8 cellular contexts compared by ENCODE assay signal in genomic region chr4:82901129-82901718, GRCh38.
DNase-seq lines count a peak whose midpoint lies in the region; ATAC-seq and TF ChIP-seq lines count a peak whose summit lies in the region.

No MANE protein-coding gene starts in this region.

- TF ChIP-seq CTCF in HEK293 (tag by site-specific recombination; IDR thresholded peaks at IDR 0.05), result no peak
- TF ChIP-seq CTCF in WERI-Rb-1 (IDR thresholded peaks at IDR 0.05; ENCODE audit: low read depth, low read length), result no peak

- H3K36me3 ChIP-seq in HEK293 (ENCODE audit: control insufficient read depth in 2 of 2, insufficient read depth in 1 of 2, low read length in 2 of 2) (peaks cover 6 to 41% of the 10 kb centered on the region in 2 experiments; a peak in 2 of 3 replicates), WERI-Rb-1 (peaks cover 40% of the 10 kb centered on the region), iPS-15b (ENCODE audit: control insufficient read depth, insufficient read depth, low read length) (no peaks in the 10 kb centered on the region), subcutaneous abdominal adipose tissue (ENCODE audit: control insufficient read depth in 5 of 5, insufficient read depth in 5 of 5, low read length in 5 of 5) (peaks cover 0 to 12% (median 3%) of the 10 kb centered on the region in 5 donors)

- CTCF ChIA-PET in HEK293 (lab: Yijun Ruan, JAX), result no interaction called here

- H3K9me3 ChIP-seq in HEK293 (ENCODE audit: control insufficient read depth, insufficient read depth, low read depth, low read length) (no peaks in the 10 kb centered on the region), WERI-Rb-1 (ENCODE audit: severe bottlenecking) (no peaks in the 10 kb centered on the region), iPS-15b (ENCODE audit: control insufficient read depth, insufficient read depth, low read length) (no peaks in the 10 kb centered on the region), subcutaneous abdominal adipose tissue (ENCODE audit: control insufficient read depth in 5 of 5, low read length in 5 of 5) (no peaks in the 10 kb centered on the region)

- POLR2A ChIA-PET in HEK293 (lab: Yijun Ruan, JAX), result interaction anchor here (0.7 to 3.4 kb wide), 5 partner anchors 15 to 584 kb away, joined by 3 to 26 read pairs (median 4); partner anchors contain the start of genes ABRAXAS1, COPS4 and LIN54

- DNase-seq in WERI-Rb-1, result no peak
- no peak for DNase-seq in putamen (ENCODE audit: low spot score)

- H3K9ac ChIP-seq in iPS-15b (ENCODE audit: low read depth, low read length), result peak overlapping the region; percentile 89
- peak overlapping the region; percentile 64 to 92 (median 90) for H3K9ac ChIP-seq in subcutaneous abdominal adipose tissue (ENCODE audit: low read length in 5 of 5)

- ATAC-seq in HG03280 (IDR thresholded peaks at IDR 0.05; ENCODE audit: unreplicated experiment), result no peak
- no peak for ATAC-seq in HG03460 (IDR thresholded peaks at IDR 0.05; ENCODE audit: unreplicated experiment)
- ATAC-seq in GM21381 (IDR thresholded peaks at IDR 0.05; ENCODE audit: unreplicated experiment), result no peak

- peak overlapping the region; percentile 96 for H3K27ac ChIP-seq in HEK293 (ENCODE audit: extremely low read depth, low read depth, low read length)
- peak overlapping the region; percentile 94 for H3K27ac ChIP-seq in WERI-Rb-1
- peak overlapping the region; percentile 96 for H3K27ac ChIP-seq in subcutaneous abdominal adipose tissue (ENCODE audit: low read depth, low read length)

- no peaks in the 10 kb centered on the region for H3K4me1 ChIP-seq in HEK293 (ENCODE audit: control insufficient read depth, insufficient read depth, low read length)
- H3K4me1 ChIP-seq in iPS-15b (ENCODE audit: control insufficient read depth, insufficient read depth, low read length), result no peaks in the 10 kb centered on the region
- peaks cover 12 to 37% (median 30%) of the 10 kb centered on the region in 5 donors for H3K4me1 ChIP-seq in subcutaneous abdominal adipose tissue (ENCODE audit: control insufficient read depth in 5 of 5, insufficient read depth in 5 of 5, low read length in 5 of 5)

- H3K27me3 ChIP-seq in WERI-Rb-1 (ENCODE audit: insufficient read depth, low read depth, severe bottlenecking) (no peaks in the 10 kb centered on the region), iPS-15b (ENCODE audit: control insufficient read depth, insufficient read depth, low read length) (no peaks in the 10 kb centered on the region), subcutaneous abdominal adipose tissue (ENCODE audit: control insufficient read depth in 5 of 5, insufficient read depth in 4 of 5, low read length in 5 of 5) (peaks cover 0 to 7% (median 0%) of the 10 kb centered on the region in 5 donors)

- H3K4me3 ChIP-seq in HEK293 (ENCODE audit: low read depth, low read length), result peak overlapping the region; percentile 54
- H3K4me3 ChIP-seq in WERI-Rb-1 (ENCODE audit: low read depth, low read length), result peak overlapping the region; percentile 100
- H3K4me3 ChIP-seq in iPS-15b (ENCODE audit: low read depth, low read length), result peak overlapping the region; percentile 96
- H3K4me3 ChIP-seq in subcutaneous abdominal adipose tissue (ENCODE audit: low read depth in 1 of 5, low read length in 5 of 5), result peak overlapping the region; percentile 80 to 96 (median 88)

TF ChIP-seq in HEK293, 187 proteins besides CTCF, POLR2A, EP300 and RAD21 (continues in another document):
- TF ChIP-seq ZNF660 (tag by site-specific recombination; IDR thresholded peaks at IDR 0.05) (no peak), RBAK (tag by site-specific recombination; IDR thresholded peaks at IDR 0.05) (no peak), ZNF792 (tag by site-specific recombination; IDR thresholded peaks at IDR 0.05) (no peak), ZNF76 (tag by site-specific recombination; IDR thresholded peaks at IDR 0.05; ENCODE audit: borderline replicate concordance, low read depth) (no peak), PRDM1 (tag by site-specific recombination; IDR thresholded peaks at IDR 0.05) (peak; percentile 81), ZFP37 (tag by site-specific recombination; IDR thresholded peaks at IDR 0.05) (no peak), SP2 (tag by site-specific recombination; IDR thresholded peaks at IDR 0.05) (no peak), ZNF174 (tag by site-specific recombination; IDR thresholded peaks at IDR 0.05) (no peak), ZNF580 (tag by site-specific recombination; IDR thresholded peaks at IDR 0.05) (no peak), SETDB1 (IDR thresholded peaks at IDR 0.05; ENCODE audit: insufficient read length, low read length) (no peak), ZNF670 (tag by site-specific recombination; IDR thresholded peaks at IDR 0.05; ENCODE audit: low read depth) (no peak), KLF17 (tag by site-specific recombination; IDR thresholded peaks at IDR 0.05) (no peak), BCL11A (tag by site-specific recombination; IDR thresholded peaks at IDR 0.05; ENCODE audit: low read depth) (no peak), ZNF184 (tag by site-specific recombination; IDR thresholded peaks at IDR 0.05) (no peak), ZNF24 (tag by site-specific recombination; IDR thresholded peaks at IDR 0.05) (no peak), ZXDB (tag by site-specific recombination; IDR thresholded peaks at IDR 0.05) (no peak)
- TF ChIP-seq, protein P1, sequence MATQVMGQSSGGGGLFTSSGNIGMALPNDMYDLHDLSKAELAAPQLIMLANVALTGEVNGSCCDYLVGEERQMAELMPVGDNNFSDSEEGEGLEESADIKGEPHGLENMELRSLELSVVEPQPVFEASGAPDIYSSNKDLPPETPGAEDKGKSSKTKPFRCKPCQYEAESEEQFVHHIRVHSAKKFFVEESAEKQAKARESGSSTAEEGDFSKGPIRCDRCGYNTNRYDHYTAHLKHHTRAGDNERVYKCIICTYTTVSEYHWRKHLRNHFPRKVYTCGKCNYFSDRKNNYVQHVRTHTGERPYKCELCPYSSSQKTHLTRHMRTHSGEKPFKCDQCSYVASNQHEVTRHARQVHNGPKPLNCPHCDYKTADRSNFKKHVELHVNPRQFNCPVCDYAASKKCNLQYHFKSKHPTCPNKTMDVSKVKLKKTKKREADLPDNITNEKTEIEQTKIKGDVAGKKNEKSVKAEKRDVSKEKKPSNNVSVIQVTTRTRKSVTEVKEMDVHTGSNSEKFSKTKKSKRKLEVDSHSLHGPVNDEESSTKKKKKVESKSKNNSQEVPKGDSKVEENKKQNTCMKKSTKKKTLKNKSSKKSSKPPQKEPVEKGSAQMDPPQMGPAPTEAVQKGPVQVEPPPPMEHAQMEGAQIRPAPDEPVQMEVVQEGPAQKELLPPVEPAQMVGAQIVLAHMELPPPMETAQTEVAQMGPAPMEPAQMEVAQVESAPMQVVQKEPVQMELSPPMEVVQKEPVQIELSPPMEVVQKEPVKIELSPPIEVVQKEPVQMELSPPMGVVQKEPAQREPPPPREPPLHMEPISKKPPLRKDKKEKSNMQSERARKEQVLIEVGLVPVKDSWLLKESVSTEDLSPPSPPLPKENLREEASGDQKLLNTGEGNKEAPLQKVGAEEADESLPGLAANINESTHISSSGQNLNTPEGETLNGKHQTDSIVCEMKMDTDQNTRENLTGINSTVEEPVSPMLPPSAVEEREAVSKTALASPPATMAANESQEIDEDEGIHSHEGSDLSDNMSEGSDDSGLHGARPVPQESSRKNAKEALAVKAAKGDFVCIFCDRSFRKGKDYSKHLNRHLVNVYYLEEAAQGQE (tag by site-specific recombination; IDR thresholded peaks at IDR 0.05), result no peak
- TF ChIP-seq, protein P2, sequence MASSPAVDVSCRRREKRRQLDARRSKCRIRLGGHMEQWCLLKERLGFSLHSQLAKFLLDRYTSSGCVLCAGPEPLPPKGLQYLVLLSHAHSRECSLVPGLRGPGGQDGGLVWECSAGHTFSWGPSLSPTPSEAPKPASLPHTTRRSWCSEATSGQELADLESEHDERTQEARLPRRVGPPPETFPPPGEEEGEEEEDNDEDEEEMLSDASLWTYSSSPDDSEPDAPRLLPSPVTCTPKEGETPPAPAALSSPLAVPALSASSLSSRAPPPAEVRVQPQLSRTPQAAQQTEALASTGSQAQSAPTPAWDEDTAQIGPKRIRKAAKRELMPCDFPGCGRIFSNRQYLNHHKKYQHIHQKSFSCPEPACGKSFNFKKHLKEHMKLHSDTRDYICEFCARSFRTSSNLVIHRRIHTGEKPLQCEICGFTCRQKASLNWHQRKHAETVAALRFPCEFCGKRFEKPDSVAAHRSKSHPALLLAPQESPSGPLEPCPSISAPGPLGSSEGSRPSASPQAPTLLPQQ (tag by site-specific recombination; IDR thresholded peaks at IDR 0.05), result no peak
- TF ChIP-seq, protein P3, sequence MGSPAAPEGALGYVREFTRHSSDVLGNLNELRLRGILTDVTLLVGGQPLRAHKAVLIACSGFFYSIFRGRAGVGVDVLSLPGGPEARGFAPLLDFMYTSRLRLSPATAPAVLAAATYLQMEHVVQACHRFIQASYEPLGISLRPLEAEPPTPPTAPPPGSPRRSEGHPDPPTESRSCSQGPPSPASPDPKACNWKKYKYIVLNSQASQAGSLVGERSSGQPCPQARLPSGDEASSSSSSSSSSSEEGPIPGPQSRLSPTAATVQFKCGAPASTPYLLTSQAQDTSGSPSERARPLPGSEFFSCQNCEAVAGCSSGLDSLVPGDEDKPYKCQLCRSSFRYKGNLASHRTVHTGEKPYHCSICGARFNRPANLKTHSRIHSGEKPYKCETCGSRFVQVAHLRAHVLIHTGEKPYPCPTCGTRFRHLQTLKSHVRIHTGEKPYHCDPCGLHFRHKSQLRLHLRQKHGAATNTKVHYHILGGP (tag by site-specific recombination; IDR thresholded peaks at IDR 0.05), result no peak
